In the genomic region with DNA sequence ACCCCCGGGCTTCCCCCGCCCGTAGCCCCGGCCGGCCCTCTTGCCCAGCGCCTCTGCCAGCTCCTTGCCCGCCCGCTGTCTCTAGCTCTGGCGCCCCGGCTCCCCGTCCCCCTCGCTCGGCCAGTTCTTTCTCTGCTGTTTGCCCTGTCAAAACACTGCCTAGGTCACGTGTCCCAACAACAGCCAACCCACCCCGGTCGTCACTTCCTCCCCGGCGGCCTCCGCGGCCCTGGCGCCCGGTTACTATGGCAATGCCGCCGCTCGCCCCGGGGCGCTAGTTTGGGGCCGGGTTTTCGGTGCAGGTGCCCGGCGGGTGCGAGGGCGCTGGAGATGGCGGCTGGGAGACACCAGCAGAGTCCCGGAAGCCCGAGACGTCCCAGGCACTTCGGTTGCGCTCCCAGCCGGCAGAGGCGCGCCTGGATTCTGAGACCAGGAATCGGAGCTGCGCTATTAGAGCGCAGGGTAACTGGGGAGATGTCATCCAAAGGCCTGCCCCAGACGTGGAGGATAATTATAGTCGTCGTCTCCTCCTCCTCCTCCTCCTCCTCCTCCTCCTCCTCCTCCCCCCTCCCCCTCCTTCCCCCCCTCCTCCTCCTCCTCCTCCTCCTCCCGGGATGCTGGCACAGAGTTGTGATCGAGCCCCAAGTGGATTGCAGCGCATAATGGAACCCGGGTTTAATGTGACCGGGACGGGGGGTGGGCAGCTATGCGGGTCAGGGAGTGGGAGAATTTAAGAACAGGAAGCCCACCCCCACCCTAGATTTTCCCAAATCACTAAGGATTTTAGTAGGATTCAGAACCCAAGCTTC, we compare ENCODE assay signal across 1 cellular context.
TF ChIP-seq lines count a peak whose summit lies in the region.

A gene with protein sequence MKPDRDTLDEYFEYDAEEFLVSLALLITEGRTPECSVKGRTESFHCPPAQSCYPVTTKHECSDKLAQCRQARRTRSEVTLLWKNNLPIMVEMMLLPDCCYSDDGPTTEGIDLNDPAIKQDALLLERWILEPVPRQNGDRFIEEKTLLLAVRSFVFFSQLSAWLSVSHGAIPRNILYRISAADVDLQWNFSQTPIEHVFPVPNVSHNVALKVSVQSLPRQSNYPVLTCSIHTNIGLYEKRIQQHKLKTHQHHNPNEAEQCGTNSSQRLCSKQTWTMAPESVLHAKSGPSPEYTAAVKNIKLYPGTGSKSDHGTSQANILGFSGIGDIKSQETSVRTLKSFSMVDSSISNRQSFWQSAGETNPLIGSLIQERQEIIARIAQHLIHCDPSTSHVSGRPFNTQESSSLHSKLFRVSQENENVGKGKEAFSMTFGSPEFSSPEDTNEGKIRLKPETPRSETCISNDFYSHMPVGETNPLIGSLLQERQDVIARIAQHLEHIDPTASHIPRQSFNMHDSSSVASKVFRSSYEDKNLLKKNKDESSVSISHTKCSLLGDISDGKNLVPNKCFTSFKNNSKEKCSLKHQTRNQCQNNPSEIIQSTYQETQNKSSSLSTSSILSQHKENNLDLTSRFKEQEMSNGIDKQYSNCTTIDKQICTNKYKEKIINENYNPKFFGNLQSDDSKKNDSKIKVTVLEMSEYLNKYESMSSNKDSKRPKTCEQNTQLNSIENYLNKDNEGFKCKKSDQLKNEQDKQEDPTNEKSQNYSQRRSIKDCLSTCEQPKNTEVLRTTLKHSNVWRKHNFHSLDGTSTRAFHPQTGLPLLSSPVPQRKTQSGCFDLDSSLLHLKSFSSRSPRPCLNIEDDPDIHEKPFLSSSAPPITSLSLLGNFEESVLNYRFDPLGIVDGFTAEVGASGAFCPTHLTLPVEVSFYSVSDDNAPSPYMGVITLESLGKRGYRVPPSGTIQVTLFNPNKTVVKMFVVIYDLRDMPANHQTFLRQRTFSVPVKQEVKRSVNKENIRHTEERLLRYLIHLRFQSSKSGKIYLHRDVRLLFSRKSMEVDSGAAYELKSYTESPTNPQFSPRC (minus strand): TSS at position 157 of the 809 bp plus-strand sequence. CDS start 1,367 bp downstream, outside the sequence.

TF ChIP-seq in HepG2, 621 proteins besides CTCF, POLR2A, EP300 and RAD21 (continued from another document and continues in another):
- TF ChIP-seq ZNF609 (CRISPR knock-in tag; IDR thresholded peaks at IDR 0.05; ENCODE audit: borderline replicate concordance) (no peak), FOXK2 (IDR thresholded peaks at IDR 0.05) (peak; percentile 49; the same call in 1 of the 2 replicates), ZNF160 (CRISPR knock-in tag; IDR thresholded peaks at IDR 0.05) (no peak), CENPT (CRISPR knock-in tag; IDR thresholded peaks at IDR 0.05; ENCODE audit: low read depth) (no peak), DNMT3B (CRISPR knock-in tag; conservative IDR thresholded peaks at IDR 0.05) (no peak), ZNF598 (CRISPR knock-in tag; IDR thresholded peaks at IDR 0.05; ENCODE audit: borderline replicate concordance) (peak; percentile 14; the same call in 1 of the 2 replicates), RBFOX2 (IDR thresholded peaks at IDR 0.05; ENCODE audit: low read depth, low read length) (peak; percentile 68), ZNF20 (CRISPR knock-in tag; IDR thresholded peaks at IDR 0.05) (no peak), TBX3 (IDR thresholded peaks at IDR 0.05; ENCODE audit: borderline replicate concordance) (no peak), ZHX1 (CRISPR knock-in tag; IDR thresholded peaks at IDR 0.05; ENCODE audit: low read depth) (no peak), ZNF234 (CRISPR knock-in tag; conservative IDR thresholded peaks at IDR 0.05) (0 out of 2 replicates have a peak, but pooled peaks have one; percentile 33), SNAI1 (CRISPR knock-in tag; IDR thresholded peaks at IDR 0.05; ENCODE audit: borderline replicate concordance) (no peak), NR3C1 (CRISPR knock-in tag; IDR thresholded peaks at IDR 0.05) (no peak), ZNF414 (CRISPR knock-in tag; IDR thresholded peaks at IDR 0.05) (no peak), BATF2 (CRISPR knock-in tag; IDR thresholded peaks at IDR 0.05) (0 out of 2 replicates have a peak, but pooled peaks have one; percentile 20)
- TF ChIP-seq, protein P1, sequence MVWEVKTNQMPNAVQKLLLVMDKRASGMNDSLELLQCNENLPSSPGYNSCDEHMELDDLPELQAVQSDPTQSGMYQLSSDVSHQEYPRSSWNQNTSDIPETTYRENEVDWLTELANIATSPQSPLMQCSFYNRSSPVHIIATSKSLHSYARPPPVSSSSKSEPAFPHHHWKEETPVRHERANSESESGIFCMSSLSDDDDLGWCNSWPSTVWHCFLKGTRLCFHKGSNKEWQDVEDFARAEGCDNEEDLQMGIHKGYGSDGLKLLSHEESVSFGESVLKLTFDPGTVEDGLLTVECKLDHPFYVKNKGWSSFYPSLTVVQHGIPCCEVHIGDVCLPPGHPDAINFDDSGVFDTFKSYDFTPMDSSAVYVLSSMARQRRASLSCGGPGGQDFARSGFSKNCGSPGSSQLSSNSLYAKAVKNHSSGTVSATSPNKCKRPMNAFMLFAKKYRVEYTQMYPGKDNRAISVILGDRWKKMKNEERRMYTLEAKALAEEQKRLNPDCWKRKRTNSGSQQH (CRISPR knock-in tag; IDR thresholded peaks at IDR 0.05; ENCODE audit: low read depth) = no peak
- TF ChIP-seq, protein P2, sequence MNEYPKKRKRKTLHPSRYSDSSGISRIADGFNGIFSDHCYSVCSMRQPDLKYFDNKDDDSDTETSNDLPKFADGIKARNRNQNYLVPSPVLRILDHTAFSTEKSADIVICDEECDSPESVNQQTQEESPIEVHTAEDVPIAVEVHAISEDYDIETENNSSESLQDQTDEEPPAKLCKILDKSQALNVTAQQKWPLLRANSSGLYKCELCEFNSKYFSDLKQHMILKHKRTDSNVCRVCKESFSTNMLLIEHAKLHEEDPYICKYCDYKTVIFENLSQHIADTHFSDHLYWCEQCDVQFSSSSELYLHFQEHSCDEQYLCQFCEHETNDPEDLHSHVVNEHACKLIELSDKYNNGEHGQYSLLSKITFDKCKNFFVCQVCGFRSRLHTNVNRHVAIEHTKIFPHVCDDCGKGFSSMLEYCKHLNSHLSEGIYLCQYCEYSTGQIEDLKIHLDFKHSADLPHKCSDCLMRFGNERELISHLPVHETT (CRISPR knock-in tag; conservative IDR thresholded peaks at IDR 0.05) = no peak
- TF ChIP-seq, protein P3, sequence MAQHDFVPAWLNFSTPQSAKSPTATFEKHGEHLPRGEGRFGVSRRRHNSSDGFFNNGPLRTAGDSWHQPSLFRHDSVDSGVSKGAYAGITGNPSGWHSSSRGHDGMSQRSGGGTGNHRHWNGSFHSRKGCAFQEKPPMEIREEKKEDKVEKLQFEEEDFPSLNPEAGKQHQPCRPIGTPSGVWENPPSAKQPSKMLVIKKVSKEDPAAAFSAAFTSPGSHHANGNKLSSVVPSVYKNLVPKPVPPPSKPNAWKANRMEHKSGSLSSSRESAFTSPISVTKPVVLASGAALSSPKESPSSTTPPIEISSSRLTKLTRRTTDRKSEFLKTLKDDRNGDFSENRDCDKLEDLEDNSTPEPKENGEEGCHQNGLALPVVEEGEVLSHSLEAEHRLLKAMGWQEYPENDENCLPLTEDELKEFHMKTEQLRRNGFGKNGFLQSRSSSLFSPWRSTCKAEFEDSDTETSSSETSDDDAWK (CRISPR knock-in tag; IDR thresholded peaks at IDR 0.05) = no peak
- TF ChIP-seq, protein P4, sequence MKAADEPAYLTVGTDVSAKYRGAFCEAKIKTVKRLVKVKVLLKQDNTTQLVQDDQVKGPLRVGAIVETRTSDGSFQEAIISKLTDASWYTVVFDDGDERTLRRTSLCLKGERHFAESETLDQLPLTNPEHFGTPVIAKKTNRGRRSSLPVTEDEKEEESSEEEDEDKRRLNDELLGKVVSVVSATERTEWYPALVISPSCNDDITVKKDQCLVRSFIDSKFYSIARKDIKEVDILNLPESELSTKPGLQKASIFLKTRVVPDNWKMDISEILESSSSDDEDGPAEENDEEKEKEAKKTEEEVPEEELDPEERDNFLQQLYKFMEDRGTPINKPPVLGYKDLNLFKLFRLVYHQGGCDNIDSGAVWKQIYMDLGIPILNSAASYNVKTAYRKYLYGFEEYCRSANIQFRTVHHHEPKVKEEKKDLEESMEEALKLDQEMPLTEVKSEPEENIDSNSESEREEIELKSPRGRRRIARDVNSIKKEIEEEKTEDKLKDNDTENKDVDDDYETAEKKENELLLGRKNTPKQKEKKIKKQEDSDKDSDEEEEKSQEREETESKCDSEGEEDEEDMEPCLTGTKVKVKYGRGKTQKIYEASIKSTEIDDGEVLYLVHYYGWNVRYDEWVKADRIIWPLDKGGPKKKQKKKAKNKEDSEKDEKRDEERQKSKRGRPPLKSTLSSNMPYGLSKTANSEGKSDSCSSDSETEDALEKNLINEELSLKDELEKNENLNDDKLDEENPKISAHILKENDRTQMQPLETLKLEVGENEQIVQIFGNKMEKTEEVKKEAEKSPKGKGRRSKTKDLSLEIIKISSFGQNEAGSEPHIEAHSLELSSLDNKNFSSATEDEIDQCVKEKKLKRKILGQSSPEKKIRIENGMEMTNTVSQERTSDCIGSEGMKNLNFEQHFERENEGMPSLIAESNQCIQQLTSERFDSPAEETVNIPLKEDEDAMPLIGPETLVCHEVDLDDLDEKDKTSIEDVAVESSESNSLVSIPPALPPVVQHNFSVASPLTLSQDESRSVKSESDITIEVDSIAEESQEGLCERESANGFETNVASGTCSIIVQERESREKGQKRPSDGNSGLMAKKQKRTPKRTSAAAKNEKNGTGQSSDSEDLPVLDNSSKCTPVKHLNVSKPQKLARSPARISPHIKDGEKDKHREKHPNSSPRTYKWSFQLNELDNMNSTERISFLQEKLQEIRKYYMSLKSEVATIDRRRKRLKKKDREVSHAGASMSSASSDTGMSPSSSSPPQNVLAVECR (CRISPR knock-in tag; IDR thresholded peaks at IDR 0.05; ENCODE audit: borderline replicate concordance) = peak; percentile 78; the same call in 1 of the 2 replicates
